10 cellular contexts compared by ENCODE assay signal in genomic region chr3:66493464-66494099, GRCh38. TPM values are rescaled to one million over a fixed set of nuclear protein-coding genes. Genes with fewer than 3 reads are reported as not detected.
A peak's percentile ranks its signal among the peaks of the same experiment; 100 is the strongest.
DNase-seq lines count a peak whose midpoint lies in the region; ATAC-seq and TF ChIP-seq lines count a peak whose summit lies in the region.
"Had no signal": no experiment of that assay in that cellular context is flagged by ENCODE, and none has a peak within 500 bp of the region (broad histone marks: within the 10 kb centered on the region; RNA-seq: fewer than 3 reads in every experiment).

No MANE protein-coding gene starts in this region.

- peaks cover 86% of the 10 kb centered on the region for H3K4me1 ChIP-seq in GM23338 (ENCODE audit: insufficient read depth)
- peaks cover 91% of the 10 kb centered on the region for H3K4me1 ChIP-seq in neural progenitor cell

- H4K20me1 ChIP-seq in GM23338 (replicated peaks; ENCODE audit: insufficient read depth) (peaks cover 16% of the 10 kb centered on the region; the same call in 1 of the 2 replicates), neural progenitor cell (ENCODE audit: low read depth) (peaks cover 99% of the 10 kb centered on the region)

- H3K9ac ChIP-seq in neural progenitor cell = no peak overlapping the region

- ATAC-seq in GM23338 (no peak), GM18498 (IDR thresholded peaks at IDR 0.05; ENCODE audit: unreplicated experiment) (no peak)

- intact Hi-C loops in CD14-positive monocyte (cut with micrococcal nuclease) = no loop called here

- H3K27me3 Mint-ChIP-seq in CD14-positive monocyte (ENCODE audit: low read depth in 3 of 3) (peaks cover 0 to 9% (median 0%) of the 10 kb centered on the region in 3 donors), GM23338 (ENCODE audit: insufficient read depth, low read depth, poor library complexity) (no peaks in the 10 kb centered on the region), neural progenitor cell (ENCODE audit: insufficient read depth, low read depth) (no peaks in the 10 kb centered on the region)

- H3K9me3 Mint-ChIP-seq in CD14-positive monocyte (no peaks in the 10 kb centered on the region), GM23338 (no peaks in the 10 kb centered on the region), neural progenitor cell (no peaks in the 10 kb centered on the region)
- H3K9me3 Mint-ChIP-seq: immature natural killer cell had no signal

- H3K4me3 ChIP-seq in GM23338 = peak overlapping the region; percentile 40
- peak overlapping the region; percentile 99 for H3K4me3 ChIP-seq in neural progenitor cell

- DNase-seq in CD14-positive monocyte (ENCODE audit: low spot score) (no peak), GM23338 (ENCODE audit: low spot score) (no peak), caudate nucleus (lab: John Stamatoyannopoulos, UW) (no peak), neural progenitor cell (ENCODE audit: low spot score) (no peak), occipital lobe (lab: John Stamatoyannopoulos, UW) (no peak), NOMO-1 treated with DMSO at 0.1 percent for 48 hours (lab: John Stamatoyannopoulos, UW; ENCODE audit: unreplicated experiment) (no peak), erythroblast (lab: John Stamatoyannopoulos, UW) (no peak)
- DNase-seq: immature natural killer cell, NCI-H510A had no signal

- H3K27ac ChIP-seq in GM23338 (ENCODE audit: low read depth) (no peak overlapping the region), caudate nucleus (ENCODE audit: low read depth, low read length) (peak overlapping the region; percentile 24), neural progenitor cell (peak overlapping the region; percentile 96)

- no peak for TF ChIP-seq POLR2A in erythroblast (IDR thresholded peaks at IDR 0.05; ENCODE audit: low read length)

- H3K4me3 Mint-ChIP-seq in CD14-positive monocyte (no peak overlapping the region), GM23338 (peak overlapping the region; percentile 64), neural progenitor cell (peak overlapping the region; percentile 73)
- H3K4me3 Mint-ChIP-seq: immature natural killer cell had no signal

- H2AFZ ChIP-seq in GM23338 (no peak overlapping the region), neural progenitor cell (replicated peaks) (no peak overlapping the region)

- H3K36me3 ChIP-seq in GM23338 (ENCODE audit: insufficient read depth) = no peaks in the 10 kb centered on the region
- H3K36me3 ChIP-seq in neural progenitor cell = no peaks in the 10 kb centered on the region

- TF ChIP-seq CTCF in CD14-positive monocyte (IDR thresholded peaks at IDR 0.05) (peak; percentile 11), GM23338 (conservative IDR thresholded peaks at IDR 0.05; ENCODE audit: low read depth in 2 of 2) (no peak), neural progenitor cell (IDR thresholded peaks at IDR 0.05) (no peak)

- H3K4me1 Mint-ChIP-seq in CD14-positive monocyte (peaks cover 30% of the 10 kb centered on the region), GM23338 (peaks cover 92% of the 10 kb centered on the region), neural progenitor cell (peaks cover 96% of the 10 kb centered on the region)

- H3K36me3 Mint-ChIP-seq in CD14-positive monocyte (no peaks in the 10 kb centered on the region), GM23338 (ENCODE audit: low read depth) (peaks cover 5% of the 10 kb centered on the region; the same call in 1 of the 3 replicates), neural progenitor cell (no peaks in the 10 kb centered on the region)

- H3K27ac Mint-ChIP-seq in CD14-positive monocyte (no peak overlapping the region), GM23338 (peak overlapping the region; percentile 90), neural progenitor cell (peak overlapping the region; percentile 91)
- H3K27ac Mint-ChIP-seq: immature natural killer cell had no signal

- H3K9me3 ChIP-seq in neural progenitor cell (ENCODE audit: low read depth) = no peaks in the 10 kb centered on the region

- H3K9me2 ChIP-seq in GM23338 (ENCODE audit: insufficient read depth) = no peaks in the 10 kb centered on the region

- H3F3A ChIP-seq in GM23338 (replicated peaks; ENCODE audit: low read depth) (0 out of 2 replicates have a peak, but pooled peaks cover 6% of the 10 kb centered on the region), neural progenitor cell (ENCODE audit: low read depth) (peaks cover 88% of the 10 kb centered on the region)

- H3K27me3 ChIP-seq in GM23338 (ENCODE audit: insufficient read depth) (no peaks in the 10 kb centered on the region), neural progenitor cell (no peaks in the 10 kb centered on the region)

- peaks cover 83% of the 10 kb centered on the region for H3K79me2 ChIP-seq in GM23338 (replicated peaks; ENCODE audit: insufficient read depth)
- peaks cover 100% of the 10 kb centered on the region for H3K79me2 ChIP-seq in neural progenitor cell (ENCODE audit: low read depth)

- peak overlapping the region; percentile 89 for H3K4me2 ChIP-seq in GM23338
- H3K4me2 ChIP-seq in neural progenitor cell = peak overlapping the region; percentile 97

TF ChIP-seq in GM23338, 12 proteins besides CTCF, POLR2A, EP300 and RAD21:
- TF ChIP-seq EZH2phosphoT487 (IDR thresholded peaks at IDR 0.05; ENCODE audit: unreplicated experiment) (no peak), STAT1 (IDR thresholded peaks at IDR 0.05; ENCODE audit: unreplicated experiment) (no peak)

RNA-seq across cellular contexts. Expression of gene LRIG1, which starts 7.2 kb away (rescaled TPM):
- polyA plus RNA-seq in CD14-positive monocyte = 1 to 10 TPM in 1 of 2 donors, under 1 TPM in 1; 0.82 to 1.0 TPM
- 116 and 134 TPM in 2 replicates for total RNA-seq in GM23338 (2014; rRNA removed; shearing (Covaris generic))
- polyA plus RNA-seq in GM23338 (2016; fragmentation: Nextera tagmentation; extraction: Ambion mirVana) = 39.9 and 40.0 TPM in 2 replicates
- total RNA-seq in neural progenitor cell (ENCODE audit: low replicate concordance) = 169 and 184 TPM in 2 replicates
- 72.7 TPM for total RNA-seq in occipital lobe

Comparison
In these comparisons a context has a peak if more than half of its experiments do, and no peak if none do; other contexts are left out.
1. H3K27ac Mint-ChIP-seq: peak in GM23338 (single experiment) and neural progenitor cell (single experiment); none in CD14-positive monocyte (0 of 7).
2. H3K4me3 Mint-ChIP-seq: peak in GM23338 (single experiment) and neural progenitor cell (single experiment); none in CD14-positive monocyte (0 of 2).